ENCODE assay signal across 10 cellular contexts in genomic region chr1:170662561-170662971, GRCh38.
DNase-seq lines count a peak whose midpoint lies in the region; ATAC-seq and TF ChIP-seq lines count a peak whose summit lies in the region.
"Had no signal": no experiment of that assay in that cellular context is flagged by ENCODE, and none has a peak within 500 bp of the region (broad histone marks: within the 10 kb centered on the region; RNA-seq: fewer than 3 reads in every experiment).

No MANE protein-coding gene starts in this region.

- H3K27ac ChIP-seq in iPS-20b (ENCODE audit: low read length), result no peak overlapping the region
- peak overlapping the region; percentile 80 for H3K27ac ChIP-seq in subcutaneous abdominal adipose tissue (ENCODE audit: low read depth, low read length)

- ATAC-seq in HG02970 (IDR thresholded peaks at IDR 0.05; ENCODE audit: low FRiP score, unreplicated experiment), result no peak

- no peak for TF ChIP-seq CTCF in HFF-Myc (IDR thresholded peaks at IDR 0.05; ENCODE audit: low read depth, low read length, missing control alignments)
- no peak for TF ChIP-seq CTCF in astrocyte of the spinal cord (IDR thresholded peaks at IDR 0.05; ENCODE audit: low read depth, low read length)

- in situ Hi-C loops in astrocyte of the spinal cord (cut with HindIII; ENCODE audit: low sequenced_read_pairs), result no loop called here

- H3K4me1 ChIP-seq in iPS-20b (ENCODE audit: insufficient read depth, low read length), result peaks cover 19% of the 10 kb centered on the region; the same call in 1 of the 2 replicates
- H3K4me1 ChIP-seq in subcutaneous abdominal adipose tissue (ENCODE audit: control insufficient read depth in 5 of 5, insufficient read depth in 5 of 5, low read length in 5 of 5), result peaks cover 1 to 41% (median 36%) of the 10 kb centered on the region in 5 donors

- H3K4me3 ChIP-seq in HFF-Myc (replicated peaks; ENCODE audit: low read depth, low read length) (peak overlapping the region; percentile 91), astrocyte of the spinal cord (ENCODE audit: low read depth, low read length) (peak overlapping the region; percentile 89), iPS-20b (ENCODE audit: low read length) (peak overlapping the region; percentile 64; the same call in 1 of the 2 replicates), subcutaneous abdominal adipose tissue (ENCODE audit: low read depth in 1 of 5, low read length in 5 of 5) (peak overlapping the region; percentile 44 to 81 (median 66))

- H3K27me3 ChIP-seq in iPS-20b (ENCODE audit: insufficient read depth, low read length), result peaks cover 100% of the 10 kb centered on the region
- H3K27me3 ChIP-seq in subcutaneous abdominal adipose tissue (ENCODE audit: control insufficient read depth in 5 of 5, insufficient read depth in 4 of 5, low read length in 5 of 5), result peaks cover 37 to 71% (median 50%) of the 10 kb centered on the region in 5 donors

- H3K9ac ChIP-seq in iPS-20b (ENCODE audit: low read depth, low read length) (no peak overlapping the region), subcutaneous abdominal adipose tissue (ENCODE audit: low read length in 5 of 5) (peak overlapping the region in 1 of 5 donors; percentile 59)

- DNase-seq in HFF-Myc (ENCODE audit: extremely low read depth, low read depth), result no peak
- DNase-seq in astrocyte of the spinal cord (ENCODE audit: low read depth, low spot score), result peak; percentile 53
- no peak for DNase-seq in DMS153 (lab: John Stamatoyannopoulos, UW)
- DNase-seq in RPMI8226, result no peak
- no peak for DNase-seq in KG1 (lab: John Stamatoyannopoulos, UW)
- DNase-seq: DMS79 treated with DMSO at 0.1 percent for 48 hours, NCI-H2171 treated with DMSO at 0.1 percent for 48 hours had no signal

- H3K36me3 ChIP-seq in iPS-20b (ENCODE audit: insufficient read depth, low read depth, low read length) (no peaks in the 10 kb centered on the region), subcutaneous abdominal adipose tissue (ENCODE audit: control insufficient read depth in 5 of 5, insufficient read depth in 5 of 5, low read length in 5 of 5) (peaks cover 0 to 3% (median 0%) of the 10 kb centered on the region in 5 donors)

- H3K9me3 ChIP-seq in iPS-20b (ENCODE audit: insufficient read depth, low read depth, low read length) (no peaks in the 10 kb centered on the region), subcutaneous abdominal adipose tissue (ENCODE audit: control insufficient read depth in 5 of 5, low read length in 5 of 5) (no peaks in the 10 kb centered on the region)
